Comparison of ENCODE assay signal across 23 cellular contexts in genomic region chr6:107106165-107106564, GRCh38.
"Had no signal": no experiment of that assay in that cellular context is flagged by ENCODE, and none has a peak within 500 bp of the region (broad histone marks: within the 10 kb centered on the region; RNA-seq: fewer than 3 reads in every experiment).

No MANE protein-coding gene starts in this region.

- H3K27ac ChIP-seq: heart left ventricle, neutrophil, parathyroid adenoma, stomach, vagina had no signal

- H3K27ac Mint-ChIP-seq: activated CD4-positive, alpha-beta memory T cell treated with anti-CD3 and anti-CD28 coated beads, Interleukin-2, amount 10 ng/mL, durations not matched to agents 7 days and 5 days; activated CD8-positive, alpha-beta memory T cell treated with anti-CD3 and anti-CD28 coated beads, Interleukin-2, amount 10 ng/mL, durations not matched to agents 7 days and 5 days; activated naive CD4-positive, alpha-beta T cell treated with anti-CD3 and anti-CD28 coated beads, Interleukin-2, amount 10 ng/mL, durations not matched to agents 7 days and 5 days; activated naive CD8-positive, alpha-beta T cell treated with anti-CD3 and anti-CD28 coated beads, Interleukin-2, amount 50 U/mL, for 24 hours; activated T-helper 17 cell treated with anti-CD3 and anti-CD28 coated beads, Interleukin-2, amount 50 U/mL, for 72 hours; memory B cell; naive thymus-derived CD8-positive, alpha-beta T cell; stimulated activated effector memory CD8-positive, alpha-beta T cell treated with anti-CD3 and anti-CD28 coated beads, Interleukin-12 subunit alpha, Interleukin-12 subunit beta, amount 100 ng/mL, for 72 hours had no signal

- H2AFZ ChIP-seq: parathyroid adenoma had no signal

- H3K36me3 ChIP-seq: heart left ventricle, neutrophil, stomach, vagina had no signal

- H3K79me2 ChIP-seq: parathyroid adenoma had no signal

- H3K36me3 Mint-ChIP-seq: activated naive CD4-positive, alpha-beta T cell treated with anti-CD3 and anti-CD28 coated beads, Interleukin-2, amount 10 ng/mL, durations not matched to agents 7 days and 5 days; memory B cell; stimulated activated effector memory CD8-positive, alpha-beta T cell treated with anti-CD3 and anti-CD28 coated beads, Interleukin-12 subunit alpha, Interleukin-12 subunit beta, amount 100 ng/mL, for 72 hours had no signal

- H3K9me3 Mint-ChIP-seq: activated CD4-positive, alpha-beta memory T cell treated with anti-CD3 and anti-CD28 coated beads, Interleukin-2, amount 10 ng/mL, durations not matched to agents 7 days and 5 days; activated naive CD4-positive, alpha-beta T cell treated with anti-CD3 and anti-CD28 coated beads, Interleukin-2, amount 10 ng/mL, durations not matched to agents 7 days and 5 days; activated naive CD8-positive, alpha-beta T cell treated with anti-CD3 and anti-CD28 coated beads, Interleukin-2, amount 50 U/mL, for 24 hours; activated T-helper 17 cell treated with anti-CD3 and anti-CD28 coated beads, Interleukin-2, amount 50 U/mL, for 72 hours; brain; memory B cell; naive thymus-derived CD8-positive, alpha-beta T cell; stimulated activated effector memory CD8-positive, alpha-beta T cell treated with anti-CD3 and anti-CD28 coated beads, Interleukin-12 subunit alpha, Interleukin-12 subunit beta, amount 100 ng/mL, for 72 hours had no signal

- H3K9ac ChIP-seq: parathyroid adenoma had no signal

- H3K27me3 ChIP-seq: heart left ventricle, neutrophil, stomach, vagina had no signal

- H3K4me1 Mint-ChIP-seq: activated naive CD4-positive, alpha-beta T cell treated with anti-CD3 and anti-CD28 coated beads, Interleukin-2, amount 10 ng/mL, durations not matched to agents 7 days and 5 days; activated T-helper 17 cell treated with anti-CD3 and anti-CD28 coated beads, Interleukin-2, amount 50 U/mL, for 72 hours; stimulated activated effector memory CD8-positive, alpha-beta T cell treated with anti-CD3 and anti-CD28 coated beads, Interleukin-12 subunit alpha, Interleukin-12 subunit beta, amount 100 ng/mL, for 72 hours had no signal

- H3K4me3 ChIP-seq: heart left ventricle, smooth muscle cell, stomach, vagina had no signal

- H3K9me3 ChIP-seq: heart left ventricle, neutrophil, stomach, vagina had no signal

- DNase-seq: activated CD4-positive, alpha-beta memory T cell treated with anti-CD3 and anti-CD28 coated beads, Interleukin-2, amount 10 ng/mL, durations not matched to agents 7 days and 5 days; activated CD4-positive, alpha-beta T cell treated with anti-CD3 and anti-CD28 coated beads for 48 hours; activated CD4-positive, CD25-positive, alpha-beta regulatory T cell; activated CD8-positive, alpha-beta memory T cell treated with anti-CD3 and anti-CD28 coated beads, Interleukin-2, amount 10 ng/mL, durations not matched to agents 7 days and 5 days; activated naive CD4-positive, alpha-beta T cell treated with anti-CD3 and anti-CD28 coated beads, Interleukin-2, amount 10 ng/mL, durations not matched to agents 7 days and 5 days; activated naive CD8-positive, alpha-beta T cell treated with anti-CD3 and anti-CD28 coated beads, Interleukin-2, amount 50 U/mL, for 24 hours; anterior cingulate cortex; central memory CD4-positive, alpha-beta T cell; erythroblast; heart left ventricle; naive thymus-derived CD8-positive, alpha-beta T cell; stimulated activated CD4-positive, alpha-beta T cell treated with anti-CD3 and anti-CD28 coated beads, Interleukin-4, amount 100 ng/mL, for 24 hours; stomach; trophoblast cell had no signal

- H3K4me2 ChIP-seq: smooth muscle cell had no signal

- H3K27me3 Mint-ChIP-seq: activated CD4-positive, alpha-beta memory T cell treated with anti-CD3 and anti-CD28 coated beads, Interleukin-2, amount 10 ng/mL, durations not matched to agents 7 days and 5 days; activated CD8-positive, alpha-beta memory T cell treated with anti-CD3 and anti-CD28 coated beads, Interleukin-2, amount 10 ng/mL, durations not matched to agents 7 days and 5 days; activated naive CD4-positive, alpha-beta T cell treated with anti-CD3 and anti-CD28 coated beads, Interleukin-2, amount 10 ng/mL, durations not matched to agents 7 days and 5 days; activated naive CD8-positive, alpha-beta T cell treated with anti-CD3 and anti-CD28 coated beads, Interleukin-2, amount 50 U/mL, for 24 hours; activated T-helper 17 cell treated with anti-CD3 and anti-CD28 coated beads, Interleukin-2, amount 50 U/mL, for 72 hours; brain; memory B cell had no signal

- ATAC-seq: activated CD8-positive, alpha-beta memory T cell treated with anti-CD3 and anti-CD28 coated beads, Interleukin-2, amount 10 ng/mL, durations not matched to agents 7 days and 5 days; activated naive CD8-positive, alpha-beta T cell treated with anti-CD3 and anti-CD28 coated beads, Interleukin-2, amount 50 U/mL, for 24 hours; activated T-helper 17 cell treated with anti-CD3 and anti-CD28 coated beads, Interleukin-2, amount 50 U/mL, for 72 hours; heart left ventricle; naive thymus-derived CD8-positive, alpha-beta T cell; sciatic nerve; stimulated activated effector memory CD8-positive, alpha-beta T cell treated with anti-CD3 and anti-CD28 coated beads, Interleukin-12 subunit alpha, Interleukin-12 subunit beta, amount 100 ng/mL, for 72 hours had no signal

- H3K4me3 Mint-ChIP-seq: activated CD4-positive, alpha-beta memory T cell treated with anti-CD3 and anti-CD28 coated beads, Interleukin-2, amount 10 ng/mL, durations not matched to agents 7 days and 5 days; activated CD8-positive, alpha-beta memory T cell treated with anti-CD3 and anti-CD28 coated beads, Interleukin-2, amount 10 ng/mL, durations not matched to agents 7 days and 5 days; activated naive CD4-positive, alpha-beta T cell treated with anti-CD3 and anti-CD28 coated beads, Interleukin-2, amount 10 ng/mL, durations not matched to agents 7 days and 5 days; activated naive CD8-positive, alpha-beta T cell treated with anti-CD3 and anti-CD28 coated beads, Interleukin-2, amount 50 U/mL, for 24 hours; activated T-helper 17 cell treated with anti-CD3 and anti-CD28 coated beads, Interleukin-2, amount 50 U/mL, for 72 hours; brain; memory B cell; naive thymus-derived CD8-positive, alpha-beta T cell; stimulated activated effector memory CD8-positive, alpha-beta T cell treated with anti-CD3 and anti-CD28 coated beads, Interleukin-12 subunit alpha, Interleukin-12 subunit beta, amount 100 ng/mL, for 72 hours had no signal

- H3K4me1 ChIP-seq: parathyroid adenoma, stomach, vagina had no signal
